ENCODE assay signal across 14 cellular contexts in the genomic region with DNA sequence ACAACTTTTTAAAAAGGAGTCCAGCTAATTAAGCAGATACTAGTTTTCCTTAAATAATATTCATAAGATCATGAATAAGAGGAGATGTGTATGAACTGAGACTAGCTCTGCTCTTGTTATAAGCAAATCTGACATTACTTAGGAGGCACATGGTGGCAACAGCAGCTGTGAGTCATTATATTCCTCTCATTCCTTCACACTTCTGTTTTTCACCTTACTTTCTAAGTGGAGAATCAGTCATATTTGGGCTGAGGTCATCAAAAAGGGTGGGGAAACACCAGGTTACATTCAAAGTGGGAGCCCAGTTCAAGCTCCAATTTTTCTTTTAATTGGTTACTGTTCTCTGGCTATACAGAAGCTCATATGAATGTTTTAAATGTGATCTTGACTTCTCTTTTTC. TPM values are rescaled to one million over a fixed set of nuclear protein-coding genes. Genes with fewer than 3 reads are reported as not detected.
A peak's percentile ranks its signal among the peaks of the same experiment; 100 is the strongest.
DNase-seq lines count a peak whose midpoint lies in the region; ATAC-seq lines count a peak whose summit lies in the region.
"Had no signal": no experiment of that assay in that cellular context is flagged by ENCODE, and none has a peak within 500 bp of the region (broad histone marks: within the 10 kb centered on the region; RNA-seq: fewer than 3 reads in every experiment).

No MANE protein-coding gene starts in this region.

- H3K36me3 Mint-ChIP-seq in activated T-helper 17 cell treated with anti-CD3 and anti-CD28 coated beads, Interleukin-2, amount 50 U/mL, for 72 hours (ENCODE audit: low read depth), result no peaks in the 10 kb centered on the region

- no peak overlapping the region for H3K27ac Mint-ChIP-seq in activated T-helper 17 cell treated with anti-CD3 and anti-CD28 coated beads, Interleukin-2, amount 50 U/mL, for 72 hours
- H3K27ac Mint-ChIP-seq: effector memory CD8-positive, alpha-beta T cell had no signal

- H3K4me3 Mint-ChIP-seq in activated T-helper 17 cell treated with anti-CD3 and anti-CD28 coated beads, Interleukin-2, amount 50 U/mL, for 72 hours, result no peak overlapping the region
- H3K4me3 Mint-ChIP-seq: effector memory CD8-positive, alpha-beta T cell had no signal

- peaks cover 5% of the 10 kb centered on the region for H3K4me1 Mint-ChIP-seq in activated T-helper 17 cell treated with anti-CD3 and anti-CD28 coated beads, Interleukin-2, amount 50 U/mL, for 72 hours

- DNase-seq in left cardiac atrium (no peak), DMS153 treated with DMSO at 0.1 percent for 48 hours (lab: John Stamatoyannopoulos, UW; ENCODE audit: unreplicated experiment) (no peak), dedifferentiated amniotic fluid mesenchymal stem cell (ENCODE audit: extremely low spot score) (no peak)
- DNase-seq: amygdala; Caco-2; effector memory CD8-positive, alpha-beta T cell; hippocampal formation; NCI-H1048; psoas muscle; testis had no signal

- peaks cover 3% of the 10 kb centered on the region for H3K9me3 Mint-ChIP-seq in activated T-helper 17 cell treated with anti-CD3 and anti-CD28 coated beads, Interleukin-2, amount 50 U/mL, for 72 hours
- H3K9me3 Mint-ChIP-seq: effector memory CD8-positive, alpha-beta T cell had no signal

- ATAC-seq in GM18867 (IDR thresholded peaks at IDR 0.05; ENCODE audit: unreplicated experiment), result peak; percentile 87
- peak; percentile 97 for ATAC-seq in GM21390 (IDR thresholded peaks at IDR 0.05; ENCODE audit: unreplicated experiment)
- peak; percentile 95 for ATAC-seq in HG03039 (IDR thresholded peaks at IDR 0.05; ENCODE audit: unreplicated experiment)
- ATAC-seq in activated T-helper 17 cell treated with anti-CD3 and anti-CD28 coated beads, Interleukin-2, amount 50 U/mL, for 72 hours (replicated peaks), result peak; percentile 94
- no peak for ATAC-seq in left cardiac atrium
- ATAC-seq: effector memory CD8-positive, alpha-beta T cell; psoas muscle had no signal

- intact Hi-C loops in left cardiac atrium (cut with DNase I), result no loop called here

- H3K27me3 Mint-ChIP-seq in activated T-helper 17 cell treated with anti-CD3 and anti-CD28 coated beads, Interleukin-2, amount 50 U/mL, for 72 hours, result peaks cover 40% of the 10 kb centered on the region

RNA-seq across cellular contexts. Expression of a gene that starts 6.0 kb away (rescaled TPM):
- total RNA-seq in activated T-helper 17 cell treated with anti-CD3 and anti-CD28 coated beads, Interleukin-2, amount 50 U/mL, for 72 hours, result not detected
- not detected for total RNA-seq in left cardiac atrium
- total RNA-seq: Caco-2, psoas muscle had no signal

RNA-seq across cellular contexts. Expression of a gene that starts 12.3 kb away (rescaled TPM):
- 10 to 100 TPM; 35.6 to 48.6 TPM for total RNA-seq in activated T-helper 17 cell treated with anti-CD3 and anti-CD28 coated beads, Interleukin-2, amount 50 U/mL, for 72 hours
- 10 to 100 TPM; 15.3 to 15.8 TPM for total RNA-seq in left cardiac atrium

Comparison
In these comparisons a context has a peak if more than half of its experiments do, and no peak if none do; other contexts are left out.
1. ATAC-seq: peak in GM18867 (single experiment), GM21390 (single experiment), HG03039 (single experiment) and activated T-helper 17 cell treated with anti-CD3 and anti-CD28 coated beads, Interleukin-2, amount 50 U/mL, for 72 hours (single experiment); none in left cardiac atrium (0 of 2).